ENCODE assay signal across 8 cellular contexts in genomic region chr15:40106203-40107161, GRCh38. TPM values are rescaled to one million over a fixed set of nuclear protein-coding genes. Genes with fewer than 3 reads are reported as not detected.
DNase-seq lines count a peak whose midpoint lies in the region; ATAC-seq, FAIRE-seq and TF ChIP-seq lines count a peak whose summit lies in the region.

No MANE protein-coding gene starts in this region.

- H3K9me3 ChIP-seq in colonic mucosa = no peaks in the 10 kb centered on the region
- H3K9me3 ChIP-seq in mucosa of rectum (ENCODE audit: control insufficient read depth in 2 of 2, low read length in 2 of 2) = no peaks in the 10 kb centered on the region

- intact Hi-C loops in colonic mucosa (cut with DNase I) = loop anchor here (5.0 kb wide), 1 partner anchor 54 kb away; no protein-coding TSS in a partner anchor

- peak; percentile 71 for DNase-seq in Ammon's horn (ENCODE audit: low spot score)
- no peak for DNase-seq in GM18507 (ENCODE audit: extremely low spot score, insufficient read length, low read depth)
- DNase-seq in OCI-M2 (lab: John Stamatoyannopoulos, UW; ENCODE audit: unreplicated experiment) = peak; percentile 83
- peak; percentile 89 for DNase-seq in colonic mucosa
- DNase-seq in NCI-H2171 treated with DMSO at 0.1 percent for 48 hours (lab: John Stamatoyannopoulos, UW) = no peak
- no peak for DNase-seq in stimulated activated CD4-positive, alpha-beta T cell treated with anti-CD3 and anti-CD28 coated beads, Interleukin-2, amount 100 ng/mL, for 24 hours

- TF ChIP-seq CTCF in colonic mucosa (IDR thresholded peaks at IDR 0.05) = no peak

- H3K9ac ChIP-seq in colonic mucosa (ENCODE audit: low read depth in 2 of 2, low read length in 2 of 2) (peak overlapping the region; percentile 45 to 84), mucosa of rectum (ENCODE audit: low read depth in 1 of 2, low read length in 2 of 2) (peak overlapping the region; percentile 71 to 88)

- H3K27ac ChIP-seq in colonic mucosa (peak overlapping the region; percentile 74), mucosa of rectum (ENCODE audit: low read depth in 2 of 2, low read length in 2 of 2) (peak overlapping the region; percentile 92 to 93)

- FAIRE-seq in GM18507 (lab: Jason Lieb, UNC) = peak; percentile 86

- H3K4me3 ChIP-seq in colonic mucosa (no peak overlapping the region), mucosa of rectum (ENCODE audit: low read length in 2 of 2) (peak overlapping the region; percentile 48 to 62)

- ATAC-seq in HG03095 (IDR thresholded peaks at IDR 0.05; ENCODE audit: unreplicated experiment) = peak; percentile 31

- peaks cover 47% of the 10 kb centered on the region for H3K4me1 ChIP-seq in colonic mucosa
- H3K4me1 ChIP-seq in mucosa of rectum (ENCODE audit: control insufficient read depth in 2 of 2, insufficient read depth in 2 of 2, low read length in 2 of 2) = peaks cover 72% of the 10 kb centered on the region in 2 donors

- no peaks in the 10 kb centered on the region for H3K36me3 ChIP-seq in colonic mucosa
- H3K36me3 ChIP-seq in mucosa of rectum (ENCODE audit: control insufficient read depth in 2 of 2, insufficient read depth in 2 of 2, low read length in 2 of 2) = peaks cover 0 to 3% of the 10 kb centered on the region in 2 donors

- H3K27me3 ChIP-seq in colonic mucosa (no peaks in the 10 kb centered on the region), mucosa of rectum (ENCODE audit: control insufficient read depth in 2 of 2, insufficient read depth in 2 of 2, low read length in 2 of 2) (no peaks in the 10 kb centered on the region)

RNA-seq across cellular contexts. Expression of gene BMF, which starts 2.2 kb away (rescaled TPM):
- 10 to 100 TPM in 1 of 2 donors, 1 to 10 TPM in 1; 5.0 to 11.6 TPM for total RNA-seq in colonic mucosa

RNA-seq across cellular contexts. Expression of gene BUB1B, which starts 54.4 kb away (rescaled TPM):
- 10 to 100 TPM; 10.2 to 48.3 TPM for total RNA-seq in colonic mucosa

Comparison
In these comparisons a context has a peak if more than half of its experiments do, and no peak if none do; other contexts are left out.
1. DNase-seq: peak in Ammon's horn (single experiment), OCI-M2 (single experiment) and colonic mucosa (single experiment); none in GM18507 (single experiment), NCI-H2171 treated with DMSO at 0.1 percent for 48 hours (single experiment) and stimulated activated CD4-positive, alpha-beta T cell treated with anti-CD3 and anti-CD28 coated beads, Interleukin-2, amount 100 ng/mL, for 24 hours (0 of 2).